ENCODE assay signal across 7 cellular contexts in genomic region chrX:20515841-20516461, GRCh38.
DNase-seq lines count a peak whose midpoint lies in the region; ATAC-seq and TF ChIP-seq lines count a peak whose summit lies in the region.

No MANE protein-coding gene starts in this region.

- H2BK20ac ChIP-seq in IMR-90 (ENCODE audit: low read depth, low read length), result peak overlapping the region; percentile 15; the same call in 1 of the 2 replicates

- H3K9me3 Mint-ChIP-seq in activated naive CD4-positive, alpha-beta T cell treated with anti-CD3 and anti-CD28 coated beads, Interleukin-2, amount 50 U/mL, for 24 hours, result no peaks in the 10 kb centered on the region

- H2AK5ac ChIP-seq in IMR-90 (ENCODE audit: low read depth, low read length) (peak overlapping the region; percentile 85), mesendoderm (ENCODE audit: low read length) (no peak overlapping the region)

- H4K5ac ChIP-seq in IMR-90 (ENCODE audit: low read depth, low read length) (0 out of 2 replicates have a peak overlapping the region, but pooled peaks have one; percentile 12), mesendoderm (ENCODE audit: low read length) (no peak overlapping the region)

- no peak overlapping the region for H3K4me3 ChIP-seq in IMR-90 (ENCODE audit: insufficient read depth, low read depth, low read length)
- no peak overlapping the region for H3K4me3 ChIP-seq in mesendoderm (ENCODE audit: low read length)

- H3K9ac ChIP-seq in IMR-90 (ENCODE audit: low read depth, low read length) (no peak overlapping the region), mesendoderm (ENCODE audit: low read length) (no peak overlapping the region)

- WGBS in IMR-90 (ENCODE audit: extremely low coverage in 2 of 2, insufficient read length in 1 of 2), 2 experiments, result no CpG with 5 or more reads among the region's 1 CpG
- no CpG with 5 or more reads among the region's 1 CpG for WGBS in mesendoderm (ENCODE audit: extremely low coverage, insufficient coverage, low lambda C conversion rate)

- H2BK15ac ChIP-seq in IMR-90 (ENCODE audit: low read depth, low read length) (0 out of 3 replicates have a peak overlapping the region, but pooled peaks have one; percentile 26), mesendoderm (replicated peaks; ENCODE audit: low read depth) (no peak overlapping the region)

- no peaks in the 10 kb centered on the region for H4K20me1 ChIP-seq in IMR-90 (ENCODE audit: insufficient read depth, low read length)

- peak overlapping the region; percentile 87 for H2BK120ac ChIP-seq in IMR-90 (ENCODE audit: low read depth, low read length)
- H2BK120ac ChIP-seq in mesendoderm (ENCODE audit: low read depth, low read length), result no peak overlapping the region

- TF ChIP-seq POLR2A in GM18505 (IDR thresholded peaks at IDR 0.05; ENCODE audit: borderline replicate concordance, extremely low read depth, insufficient read depth, insufficient read length) (no peak), IMR-90 (IDR thresholded peaks at IDR 0.05; ENCODE audit: low read depth, low read length) (no peak)

- H2AFZ ChIP-seq in IMR-90 (replicated peaks; ENCODE audit: low read length, poor library complexity), result peak overlapping the region; percentile 53

- TF ChIP-seq RAD21 in IMR-90 (IDR thresholded peaks at IDR 0.05; ENCODE audit: low read length), result no peak

- H3K4ac ChIP-seq in IMR-90 (ENCODE audit: low read depth, low read length), result peak overlapping the region; percentile 76
- H3K4ac ChIP-seq in mesendoderm (ENCODE audit: low read depth, low read length), result no peak overlapping the region

- peak overlapping the region; percentile 46 for H3K27ac Mint-ChIP-seq in activated naive CD4-positive, alpha-beta T cell treated with anti-CD3 and anti-CD28 coated beads, Interleukin-2, amount 50 U/mL, for 24 hours

- peak overlapping the region; percentile 70 for H3K27ac ChIP-seq in IMR-90 (ENCODE audit: insufficient read depth, low read length)
- no peak overlapping the region for H3K27ac ChIP-seq in mesendoderm (ENCODE audit: low read depth, low read length)

- H3K9me1 ChIP-seq in IMR-90 (ENCODE audit: insufficient read depth, low read length), result no peaks in the 10 kb centered on the region

- no peaks in the 10 kb centered on the region for H3K79me2 ChIP-seq in mesendoderm (ENCODE audit: control insufficient read depth, insufficient read depth, low read length)

- ATAC-seq in GM18505 (IDR thresholded peaks at IDR 0.05; ENCODE audit: unreplicated experiment) (peak; percentile 98), GM21723 (IDR thresholded peaks at IDR 0.05; ENCODE audit: unreplicated experiment) (peak; percentile 99), IMR-90 (ENCODE audit: low read depth) (peak; percentile 73)

- H3K9me3 ChIP-seq in IMR-90 (ENCODE audit: control insufficient read depth, insufficient read depth, low read length), result no peaks in the 10 kb centered on the region

- no TSS peak for BruUV-seq in IMR-90 (replicated peaks; lab: Mats Ljungman, UMichigan)

- H3K4me1 Mint-ChIP-seq in activated naive CD4-positive, alpha-beta T cell treated with anti-CD3 and anti-CD28 coated beads, Interleukin-2, amount 50 U/mL, for 24 hours, result peaks cover 20% of the 10 kb centered on the region

- H3K4me2 ChIP-seq in IMR-90 (ENCODE audit: low read depth, low read length), result no peak overlapping the region; the same call in 1 of the 2 replicates
- H3K4me2 ChIP-seq in mesendoderm (ENCODE audit: low read length), result no peak overlapping the region

- no peak for TF ChIP-seq CTCF in IMR-90 (conservative IDR thresholded peaks at IDR 0.05; ENCODE audit: low read depth, low read length)

- H3K36me3 ChIP-seq in IMR-90 (ENCODE audit: control insufficient read depth, insufficient read depth, low read length), result no peaks in the 10 kb centered on the region
- H3K36me3 ChIP-seq in mesendoderm (ENCODE audit: control insufficient read depth, insufficient read depth, low read length), result no peaks in the 10 kb centered on the region

- peak overlapping the region; percentile 50; the same call in 1 of the 2 replicates for H4K91ac ChIP-seq in IMR-90 (ENCODE audit: insufficient read depth, low read depth, low read length)

- in situ Hi-C loops in IMR-90 (cut with MboI; ENCODE audit: low sequenced_read_pairs), result no loop called here

- no peak overlapping the region for H3K4me3 Mint-ChIP-seq in activated naive CD4-positive, alpha-beta T cell treated with anti-CD3 and anti-CD28 coated beads, Interleukin-2, amount 50 U/mL, for 24 hours

- H2BK5ac ChIP-seq in IMR-90 (ENCODE audit: low read depth, low read length, poor library complexity, severe bottlenecking) (peak overlapping the region; percentile 82), mesendoderm (ENCODE audit: low read length) (no peak overlapping the region)

- H3K27me3 Mint-ChIP-seq in activated naive CD4-positive, alpha-beta T cell treated with anti-CD3 and anti-CD28 coated beads, Interleukin-2, amount 50 U/mL, for 24 hours, result peaks cover 2% of the 10 kb centered on the region

- H3K18ac ChIP-seq in IMR-90 (ENCODE audit: low read depth, low read length) (peak overlapping the region; percentile 71; the same call in 1 of the 2 replicates), mesendoderm (ENCODE audit: low read length) (no peak overlapping the region)

- H3K4me1 ChIP-seq in IMR-90 (ENCODE audit: control insufficient read depth, insufficient read depth, low read length) (peaks cover 5% of the 10 kb centered on the region), mesendoderm (ENCODE audit: control insufficient read depth, low read depth, low read length) (no peaks in the 10 kb centered on the region)

- POLR2A ChIA-PET in IMR-90 (lab: Charles Lee; ENCODE audit: unreplicated experiment), result no interaction called here

- dilution Hi-C loops in IMR-90 (cut with HindIII; ENCODE audit: low sequenced_read_pairs, unreplicated experiment), result no loop called here

- no peaks in the 10 kb centered on the region for H3K79me1 ChIP-seq in IMR-90 (ENCODE audit: low read depth in 1 of 2, low read length in 2 of 2)
- no peaks in the 10 kb centered on the region for H3K79me1 ChIP-seq in mesendoderm (ENCODE audit: low read length)

- CTCF ChIA-PET in IMR-90 (lab: Yijun Ruan, JAX), result interaction anchor here (0.7 kb wide), 1 partner anchor 11 kb away, joined by 3 read pairs; no protein-coding TSS in a partner anchor

- no peak overlapping the region for H3K56ac ChIP-seq in IMR-90 (ENCODE audit: extremely low read depth, insufficient read depth, low read length)
- H3K56ac ChIP-seq in mesendoderm (ENCODE audit: low read length), result no peak overlapping the region

- no peak overlapping the region; the same call in 1 of the 2 replicates for H3K14ac ChIP-seq in IMR-90 (replicated peaks; ENCODE audit: low read depth, low read length)

- no peak overlapping the region for H2AK9ac ChIP-seq in IMR-90 (replicated peaks; ENCODE audit: low read depth, low read length, poor library complexity)

- no peaks in the 10 kb centered on the region; the same call in 1 of the 2 replicates for H3K27me3 ChIP-seq in IMR-90 (ENCODE audit: control insufficient read depth, insufficient read depth, low read length)
- H3K27me3 ChIP-seq in mesendoderm (ENCODE audit: insufficient read depth, low read length, poor library complexity), result no peaks in the 10 kb centered on the region

- intact Hi-C loops in IMR-90 (cut with micrococcal nuclease), result no loop called here

- peak; percentile 90 for DNase-seq in IMR-90
- DNase-seq in mesendoderm, result peak; percentile 77
- DNase-seq in SHP77 (lab: John Stamatoyannopoulos, UW), result no peak
- no peak for DNase-seq in GOT3 (lab: John Stamatoyannopoulos, UW)

- H4K8ac ChIP-seq in IMR-90 (ENCODE audit: low read depth in 2 of 2, low read length in 2 of 2) (peak overlapping the region in 1 of 2 experiments; percentile 6; a peak in 1 of 4 replicates), mesendoderm (ENCODE audit: low read depth, low read length) (no peak overlapping the region)

- peak overlapping the region; percentile 69; the same call in 1 of the 2 replicates for H3K23ac ChIP-seq in IMR-90 (ENCODE audit: low read depth, low read length)
- no peak overlapping the region for H3K23ac ChIP-seq in mesendoderm (ENCODE audit: low read length)

- H3K36me3 Mint-ChIP-seq in activated naive CD4-positive, alpha-beta T cell treated with anti-CD3 and anti-CD28 coated beads, Interleukin-2, amount 50 U/mL, for 24 hours, result no peaks in the 10 kb centered on the region

TF ChIP-seq in IMR-90, 13 proteins besides CTCF, POLR2A, EP300 and RAD21:
- TF ChIP-seq MAFK (IDR thresholded peaks at IDR 0.05; ENCODE audit: low read depth, low read length), result peak; percentile 76
- TF ChIP-seq NFE2L2 (IDR thresholded peaks at IDR 0.05; ENCODE audit: low read depth, low read length), result no peak
- no peak for TF ChIP-seq RFX5 (IDR thresholded peaks at IDR 0.05; ENCODE audit: low read depth, low read length)
- no peak for TF ChIP-seq MAZ (IDR thresholded peaks at IDR 0.05; ENCODE audit: borderline replicate concordance, low read depth, low read length)
- no peak for TF ChIP-seq USF2 (IDR thresholded peaks at IDR 0.05; ENCODE audit: low read depth, low read length)
- no peak for TF ChIP-seq BHLHE40 (IDR thresholded peaks at IDR 0.05; ENCODE audit: low read depth, low read length)
- no peak for TF ChIP-seq CEBPB (IDR thresholded peaks at IDR 0.05; ENCODE audit: low read depth, low read length)
- peak; percentile 52; the same call in 1 of the 2 replicates for TF ChIP-seq FOS (IDR thresholded peaks at IDR 0.05; ENCODE audit: low read depth, low read length)
- TF ChIP-seq MXI1 (IDR thresholded peaks at IDR 0.05; ENCODE audit: borderline replicate concordance, low read depth, low read length), result no peak
- TF ChIP-seq CHD1 (IDR thresholded peaks at IDR 0.05; ENCODE audit: low read depth, low read length), result no peak
- no peak for TF ChIP-seq SMC3 (IDR thresholded peaks at IDR 0.05; ENCODE audit: low read depth, low read length)

Comparison
In these comparisons a context has a peak if more than half of its experiments do, and no peak if none do; other contexts are left out.
1. DNase-seq: peak in IMR-90 (single experiment) and mesendoderm (single experiment); none in SHP77 (0 of 2) and GOT3 (single experiment).
2. Peak in every context shown above with its lines, with median percentiles within 50 percentile points of each other: ATAC-seq.